Comparison of ENCODE assay signal across 3 cellular contexts in the genomic region with DNA sequence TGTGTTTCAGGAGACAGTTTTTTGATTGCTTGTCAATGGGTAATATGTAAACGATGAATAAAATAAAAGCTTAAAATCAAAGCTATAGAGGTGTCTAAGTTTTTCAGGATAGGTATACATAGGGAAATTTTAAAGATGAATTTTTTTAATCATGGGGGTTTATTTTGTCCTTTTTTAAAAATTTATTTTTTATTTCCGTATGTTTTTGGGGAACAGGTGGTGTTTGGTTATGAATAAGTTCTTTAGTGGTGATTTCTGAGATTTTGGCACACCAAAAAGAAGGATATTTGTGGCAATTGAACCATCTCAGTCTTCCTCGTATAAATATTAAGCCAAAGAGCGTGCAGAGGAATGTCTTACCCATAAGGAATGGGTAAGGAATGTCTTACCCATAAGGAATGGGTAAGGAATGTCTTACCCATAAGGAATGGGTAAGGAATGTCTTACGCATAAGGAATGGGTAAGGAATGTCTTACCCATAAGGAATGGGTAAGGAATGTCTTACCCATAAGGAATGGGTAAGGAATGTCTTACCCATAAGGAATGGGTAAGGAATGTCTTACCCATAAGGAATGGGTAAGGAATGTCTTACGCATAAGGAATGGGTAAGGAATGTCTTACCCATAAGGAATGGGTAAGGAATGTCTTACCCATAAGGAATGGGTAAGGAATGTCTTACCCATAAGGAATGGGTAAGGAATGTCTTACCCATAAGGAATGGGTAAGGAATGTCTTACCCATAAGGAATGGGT. TPM values are rescaled to one million over a fixed set of nuclear protein-coding genes. Genes with fewer than 3 reads are reported as not detected.
"Had no signal": no experiment of that assay in that cellular context is flagged by ENCODE, and none has a peak within 500 bp of the region (broad histone marks: within the 10 kb centered on the region; RNA-seq: fewer than 3 reads in every experiment).

No MANE protein-coding gene starts in this region.

RNA-seq across cellular contexts. Expression of a gene that starts 53.5 kb away (rescaled TPM):
- total RNA-seq: activated CD4-positive, alpha-beta T cell treated with anti-CD3 and anti-CD28 coated beads, Interleukin-2, amount 10 ng/mL, durations not matched to agents 7 days and 5 days; activated CD8-positive, alpha-beta memory T cell treated with anti-CD3 and anti-CD28 coated beads, Interleukin-2, amount 10 ng/mL, durations not matched to agents 7 days and 5 days; activated CD8-positive, alpha-beta T cell treated with anti-CD3 and anti-CD28 coated beads for 36 hours had no signal
